In genomic region chr1:185364528-185364927, GRCh38 we compare ENCODE assay signal across 7 cellular contexts.
ATAC-seq and TF ChIP-seq lines count a peak whose summit lies in the region.
"Not testable (repeated sequence)": the region's sequence is repeated elsewhere in the genome, so short reads cannot be mapped to it uniquely, and the experiment has no call there.

No MANE protein-coding gene starts in this region.

- ATAC-seq in GM18511 (IDR thresholded peaks at IDR 0.05; ENCODE audit: unreplicated experiment) (peak; percentile 67), GM19035 (IDR thresholded peaks at IDR 0.05; ENCODE audit: unreplicated experiment) (peak; percentile 69), GM21423 (IDR thresholded peaks at IDR 0.05; ENCODE audit: unreplicated experiment) (peak; percentile 48), HG02642 (IDR thresholded peaks at IDR 0.05; ENCODE audit: poor library complexity, unreplicated experiment) (peak; percentile 54), HG03159 (IDR thresholded peaks at IDR 0.05; ENCODE audit: unreplicated experiment) (peak; percentile 56), HG03520 (IDR thresholded peaks at IDR 0.05; ENCODE audit: unreplicated experiment) (peak; percentile 39)
- not testable (repeated sequence) for ATAC-seq in SK-N-SH treated with all-trans-retinoic acid at 6 μM for 48 hours

TF ChIP-seq in SK-N-SH treated with all-trans-retinoic acid at 6 μM for 48 hours, 23 proteins besides CTCF, POLR2A, EP300 and RAD21:
- TF ChIP-seq OSR1 (CRISPR knock-in tag; IDR thresholded peaks at IDR 0.05): 0 out of 2 replicates have a peak, but pooled peaks have one; percentile 13
